Comparison of ENCODE assay signal across 24 cellular contexts in genomic region chr4:150389896-150390530, GRCh38.
"Had no signal": no experiment of that assay in that cellular context is flagged by ENCODE, and none has a peak within 500 bp of the region (broad histone marks: within the 10 kb centered on the region; RNA-seq: fewer than 3 reads in every experiment).

No MANE protein-coding gene starts in this region.

- H3K4me1 ChIP-seq: foreskin keratinocyte, prostate gland, uterus had no signal

- H3K4me1 Mint-ChIP-seq: activated CD4-positive, alpha-beta T cell treated with anti-CD3 and anti-CD28 coated beads, Interleukin-2, amount 10 ng/mL, durations not matched to agents 7 days and 5 days; stimulated activated naive CD8-positive, alpha-beta T cell treated with anti-CD3 and anti-CD28 coated beads, Interleukin-15, amount 100 ng/mL, for 72 hours; T-cell had no signal

- H3K27ac ChIP-seq: foreskin keratinocyte, prostate gland, suprapubic skin, transverse colon, uterus had no signal

- H3K36me3 ChIP-seq: prostate gland, suprapubic skin, transverse colon, uterus had no signal

- H3K27me3 ChIP-seq: foreskin keratinocyte, suprapubic skin, transverse colon, uterus had no signal

- ATAC-seq: activated CD8-positive, alpha-beta T cell treated with anti-CD3 and anti-CD28 coated beads, Interleukin-2, amount 10 ng/mL, durations not matched to agents 7 days and 5 days; esophagus mucosa; foreskin keratinocyte; left lobe of liver; right cardiac atrium; stimulated activated naive CD8-positive, alpha-beta T cell treated with anti-CD3 and anti-CD28 coated beads, Interleukin-15, amount 100 ng/mL, for 72 hours; T-cell had no signal

- DNase-seq: activated B cell treated with CpG ODN at 0.5 μM for 24 hours; activated CD4-positive, alpha-beta T cell treated with anti-CD3 and anti-CD28 coated beads, Interleukin-2, amount 10 ng/mL, durations not matched to agents 7 days and 5 days; activated CD8-positive, alpha-beta T cell treated with anti-CD3 and anti-CD28 coated beads, Interleukin-2, amount 10 ng/mL, durations not matched to agents 7 days and 5 days; activated naive CD4-positive, alpha-beta T cell treated with anti-CD3 and anti-CD28 coated beads for 36 hours; activated T-cell treated with anti-CD3 and anti-CD28 coated beads, Interleukin-2, amount 50 U/mL, for 24 hours; anterior cingulate cortex; cerebellar nuclear complex; effector CD8-positive, alpha-beta T cell; foreskin keratinocyte; hypothalamus; naive B cell; right cardiac atrium; small intestine; stimulated activated CD4-positive, alpha-beta T cell treated with anti-CD3 and anti-CD28 coated beads, Interleukin-15, amount 100 ng/mL, for 24 hours; stimulated activated CD4-positive, alpha-beta T cell treated with anti-CD3 and anti-CD28 coated beads, Interleukin-2, amount 100 ng/mL, for 48 hours; stimulated activated naive CD8-positive, alpha-beta T cell treated with anti-CD3 and anti-CD28 coated beads, Interleukin-15, amount 100 ng/mL, for 72 hours; T-cell; transverse colon; uterus had no signal

- H3K27ac Mint-ChIP-seq: activated B cell treated with CpG ODN at 0.5 μM for 24 hours; activated CD4-positive, alpha-beta T cell treated with anti-CD3 and anti-CD28 coated beads, Interleukin-2, amount 10 ng/mL, durations not matched to agents 7 days and 5 days; activated CD8-positive, alpha-beta T cell treated with anti-CD3 and anti-CD28 coated beads, Interleukin-2, amount 10 ng/mL, durations not matched to agents 7 days and 5 days; activated naive CD4-positive, alpha-beta T cell treated with anti-CD3 and anti-CD28 coated beads for 36 hours; activated T-cell treated with anti-CD3 and anti-CD28 coated beads, Interleukin-2, amount 50 U/mL, for 24 hours; stimulated activated naive CD8-positive, alpha-beta T cell treated with anti-CD3 and anti-CD28 coated beads, Interleukin-15, amount 100 ng/mL, for 72 hours; T-cell had no signal

- H3K4me3 Mint-ChIP-seq: activated B cell treated with CpG ODN at 0.5 μM for 24 hours; activated CD4-positive, alpha-beta T cell treated with anti-CD3 and anti-CD28 coated beads, Interleukin-2, amount 10 ng/mL, durations not matched to agents 7 days and 5 days; activated CD8-positive, alpha-beta T cell treated with anti-CD3 and anti-CD28 coated beads, Interleukin-2, amount 10 ng/mL, durations not matched to agents 7 days and 5 days; activated naive CD4-positive, alpha-beta T cell treated with anti-CD3 and anti-CD28 coated beads for 36 hours; activated T-cell treated with anti-CD3 and anti-CD28 coated beads, Interleukin-2, amount 50 U/mL, for 24 hours; naive B cell; neural crest cell; stimulated activated naive CD8-positive, alpha-beta T cell treated with anti-CD3 and anti-CD28 coated beads, Interleukin-15, amount 100 ng/mL, for 72 hours; T-cell had no signal

- H3K9me3 ChIP-seq: prostate gland, transverse colon, uterus had no signal

- H3K4me3 ChIP-seq: prostate gland, suprapubic skin, transverse colon, uterus had no signal

- H3K27me3 Mint-ChIP-seq: activated B cell treated with CpG ODN at 0.5 μM for 24 hours; activated CD4-positive, alpha-beta T cell treated with anti-CD3 and anti-CD28 coated beads, Interleukin-2, amount 10 ng/mL, durations not matched to agents 7 days and 5 days; activated T-cell treated with anti-CD3 and anti-CD28 coated beads, Interleukin-2, amount 50 U/mL, for 24 hours; naive B cell; stimulated activated naive CD8-positive, alpha-beta T cell treated with anti-CD3 and anti-CD28 coated beads, Interleukin-15, amount 100 ng/mL, for 72 hours; T-cell had no signal
